ENCODE assay signal across 1 cellular context in genomic region chr2:197209742-197210408, GRCh38.
A peak's percentile ranks its signal among the peaks of the same experiment; 100 is the strongest.
TF ChIP-seq lines count a peak whose summit lies in the region.

No MANE protein-coding gene starts in this region.

TF ChIP-seq in K562, 482 proteins besides CTCF, POLR2A, EP300 and RAD21 (continued from another document):
- TF ChIP-seq ZFX (CRISPR knock-in tag; IDR thresholded peaks at IDR 0.05) (0 out of 2 replicates have a peak, but pooled peaks have one; percentile 37), CBFA2T2 (conservative IDR thresholded peaks at IDR 0.05) (peak; percentile 18), DPF2 (IDR thresholded peaks at IDR 0.05) (peak; percentile 16; the same call in 1 of the 2 replicates), CBFA2T3 (IDR thresholded peaks at IDR 0.05) (peak; percentile 50), SOX6 (IDR thresholded peaks at IDR 0.05) (peak; percentile 26; the same call in 1 of the 2 replicates), ASH1L (IDR thresholded peaks at IDR 0.05; ENCODE audit: borderline replicate concordance, low read depth, partially characterized antibody) (no peak), ZEB2 (IDR thresholded peaks at IDR 0.05) (0 out of 2 replicates have a peak, but pooled peaks have one; percentile 35), GATA2 (CRISPR knock-in tag; IDR thresholded peaks at IDR 0.05) (peak; percentile 60)
